ENCODE assay signal across 17 cellular contexts in genomic region chr12:70885952-70886351, GRCh38. TPM values are rescaled to one million over a fixed set of nuclear protein-coding genes. Genes with fewer than 3 reads are reported as not detected.
"Had no signal": no experiment of that assay in that cellular context is flagged by ENCODE, and none has a peak within 500 bp of the region (broad histone marks: within the 10 kb centered on the region; RNA-seq: fewer than 3 reads in every experiment).

No MANE protein-coding gene starts in this region.

- H3K27ac Mint-ChIP-seq: activated naive CD8-positive, alpha-beta T cell treated with anti-CD3 and anti-CD28 coated beads, Interleukin-2, amount 10 ng/mL, durations not matched to agents 7 days and 5 days; activated T-helper 1 cell treated with anti-CD3 and anti-CD28 coated beads, Interleukin-12 subunit alpha, Interleukin-12 subunit beta, Interleukin-2, Interleukin-4 antibody, amounts not matched to agents 30 ng/mL and 10 ng/mL and 1 ng/mL, durations not matched to agents 14 hours and 24 hours and 36 hours; T-helper 2 cell treated with Interferon-gamma antibody and Interleukin-4, amounts not matched to agents 5 μg/mL and 100 μg/mL, for 36 hours had no signal

- H3K4me3 Mint-ChIP-seq: activated naive CD8-positive, alpha-beta T cell treated with anti-CD3 and anti-CD28 coated beads, Interleukin-2, amount 10 ng/mL, durations not matched to agents 7 days and 5 days; activated T-helper 1 cell treated with anti-CD3 and anti-CD28 coated beads, Interleukin-12 subunit alpha, Interleukin-12 subunit beta, Interleukin-2, Interleukin-4 antibody, amounts not matched to agents 30 ng/mL and 10 ng/mL and 1 ng/mL, durations not matched to agents 14 hours and 24 hours and 36 hours; neural crest cell; T-helper 2 cell treated with Interferon-gamma antibody and Interleukin-4, amounts not matched to agents 5 μg/mL and 100 μg/mL, for 36 hours had no signal

- ATAC-seq: esophagus mucosa, gastrocnemius medialis, heart left ventricle, left cardiac atrium, lower lobe of right lung had no signal

- H3K36me3 ChIP-seq: gastrocnemius medialis, heart left ventricle, lower lobe of right lung, prostate gland, sigmoid colon, stomach, thoracic aorta had no signal

- H3K4me1 Mint-ChIP-seq: activated naive CD8-positive, alpha-beta T cell treated with anti-CD3 and anti-CD28 coated beads, Interleukin-2, amount 10 ng/mL, durations not matched to agents 7 days and 5 days; neural crest cell had no signal

- H3K27me3 ChIP-seq: gastrocnemius medialis, heart left ventricle, sigmoid colon, stomach had no signal

- H3K27ac ChIP-seq: gastrocnemius medialis, heart left ventricle, lower lobe of right lung, prostate gland, sigmoid colon, stomach, thoracic aorta had no signal

- H3K4me3 ChIP-seq: gastrocnemius medialis, heart left ventricle, lower lobe of right lung, prostate gland, sigmoid colon, stomach, thoracic aorta had no signal

- H3K4me1 ChIP-seq: gastrocnemius medialis, heart left ventricle, lower lobe of right lung, prostate gland, sigmoid colon, stomach had no signal

- H3K27me3 Mint-ChIP-seq: activated naive CD8-positive, alpha-beta T cell treated with anti-CD3 and anti-CD28 coated beads, Interleukin-2, amount 10 ng/mL, durations not matched to agents 7 days and 5 days had no signal

- H3K9me3 Mint-ChIP-seq: activated naive CD8-positive, alpha-beta T cell treated with anti-CD3 and anti-CD28 coated beads, Interleukin-2, amount 10 ng/mL, durations not matched to agents 7 days and 5 days; activated T-helper 1 cell treated with anti-CD3 and anti-CD28 coated beads, Interleukin-12 subunit alpha, Interleukin-12 subunit beta, Interleukin-2, Interleukin-4 antibody, amounts not matched to agents 30 ng/mL and 10 ng/mL and 1 ng/mL, durations not matched to agents 14 hours and 24 hours and 36 hours; neural crest cell; T-helper 2 cell treated with Interferon-gamma antibody and Interleukin-4, amounts not matched to agents 5 μg/mL and 100 μg/mL, for 36 hours had no signal

- DNase-seq: activated CD4-positive, alpha-beta T cell treated with anti-CD3 and anti-CD28 coated beads, Interleukin-2, amount 50 U/mL, for 1 hour; activated naive CD8-positive, alpha-beta T cell treated with anti-CD3 and anti-CD28 coated beads, Interleukin-2, amount 10 ng/mL, durations not matched to agents 7 days and 5 days; gastrocnemius medialis; heart left ventricle; left cardiac atrium; lower lobe of right lung; sigmoid colon; stimulated activated CD4-positive, alpha-beta T cell treated with anti-CD3 and anti-CD28 coated beads, Interleukin-1b, Interleukin-23, amount 100 ng/mL, for 48 hours; stomach had no signal

- H3K36me3 Mint-ChIP-seq: activated naive CD8-positive, alpha-beta T cell treated with anti-CD3 and anti-CD28 coated beads, Interleukin-2, amount 10 ng/mL, durations not matched to agents 7 days and 5 days had no signal

- H3K9me3 ChIP-seq: gastrocnemius medialis, heart left ventricle, lower lobe of right lung, prostate gland, sigmoid colon, stomach, thoracic aorta had no signal

RNA-seq across cellular contexts. Expression of gene PTPRR, which starts 34.6 kb away (rescaled TPM):
- total RNA-seq: activated CD8-positive, alpha-beta memory T cell treated with anti-CD3 and anti-CD28 coated beads for 36 hours; activated naive CD8-positive, alpha-beta T cell treated with anti-CD3 and anti-CD28 coated beads, Interleukin-2, amount 10 ng/mL, durations not matched to agents 7 days and 5 days; activated T-helper 1 cell treated with anti-CD3 and anti-CD28 coated beads, Interleukin-12 subunit alpha, Interleukin-12 subunit beta, Interleukin-2, Interleukin-4 antibody, amounts not matched to agents 30 ng/mL and 10 ng/mL and 1 ng/mL, durations not matched to agents 14 hours and 24 hours and 36 hours; esophagus mucosa; osteoblast had no signal
